9 cellular contexts compared by ENCODE assay signal in the genomic region with DNA sequence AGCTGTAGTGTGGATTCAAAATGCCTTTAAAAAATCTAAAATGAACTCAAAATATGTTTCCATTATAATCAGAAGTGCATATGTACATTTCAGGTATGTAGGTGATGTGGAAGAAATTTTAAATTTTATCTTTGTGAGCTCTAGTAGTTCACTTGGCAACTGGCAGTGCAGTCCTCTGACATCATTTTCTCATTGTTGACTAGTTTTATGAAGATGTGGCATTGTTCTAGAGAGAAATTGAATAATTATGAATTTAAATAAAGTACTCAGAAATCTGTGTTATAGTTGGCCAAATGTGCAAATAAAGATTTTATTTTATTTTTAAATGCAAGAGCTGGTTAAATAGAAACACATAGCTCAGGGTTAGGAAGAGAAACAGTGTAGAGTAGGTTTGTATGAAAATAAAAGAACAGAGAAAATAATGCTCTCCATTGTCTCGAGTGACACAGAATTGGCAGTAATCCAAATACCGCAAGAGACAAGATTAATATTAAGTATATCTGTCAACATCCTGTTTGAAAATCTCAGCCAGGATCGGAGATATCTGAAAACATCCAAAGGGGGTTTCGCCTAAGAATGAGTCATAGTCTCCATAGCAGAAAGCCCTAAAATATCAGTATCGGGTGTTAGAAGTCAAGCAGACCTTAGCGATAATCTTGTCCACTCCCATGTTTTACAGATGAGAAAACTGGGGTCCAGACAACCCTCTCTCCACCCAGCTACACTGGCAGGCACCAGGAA.
DNase-seq lines count a peak whose midpoint lies in the region; ATAC-seq and TF ChIP-seq lines count a peak whose summit lies in the region.
"Had no signal": no experiment of that assay in that cellular context is flagged by ENCODE, and none has a peak within 500 bp of the region (broad histone marks: within the 10 kb centered on the region; RNA-seq: fewer than 3 reads in every experiment).

No MANE protein-coding gene starts in this region.

- H3K36me3 ChIP-seq in BLaER1 treated with 17β-estradiol and CSF1 and Interleukin-3, amounts not matched to agents 10 nM and 100 nM, result no peaks in the 10 kb centered on the region

- peaks cover 8 to 21% (median 11%) of the 10 kb centered on the region in 10 experiments; a peak in 18 of 20 replicates for H3K4me1 ChIP-seq in BLaER1 treated with 17β-estradiol and CSF1 and Interleukin-3, amounts not matched to agents 10 nM and 100 nM

- peak overlapping the region; percentile 3 to 62 (median 47); a peak in 19 of 22 replicates for H3K4me2 ChIP-seq in BLaER1 treated with 17β-estradiol and CSF1 and Interleukin-3, amounts not matched to agents 10 nM and 100 nM

- intact Hi-C loops in left colon (cut with DNase I, micrococcal nuclease), result no loop called here

- DNase-seq in iris pigment epithelial cell (ENCODE audit: low read depth) (peak; percentile 89), cerebellar cortex (ENCODE audit: low spot score) (no peak), NOMO-1 treated with DMSO at 0.1 percent for 48 hours (lab: John Stamatoyannopoulos, UW; ENCODE audit: unreplicated experiment) (no peak), left colon (no peak)
- DNase-seq: NK-92 treated with Interleukin-12 subunit alpha and Interleukin-12 subunit beta, amount 100 ng/mL, for 24 hours had no signal

- TF ChIP-seq CTCF in VCaP (conservative IDR thresholded peaks at IDR 0.05), result no peak

- no peaks in the 10 kb centered on the region for H3K27me3 ChIP-seq in BLaER1 treated with 17β-estradiol and CSF1 and Interleukin-3, amounts not matched to agents 10 nM and 100 nM

- peak; percentile 63 for ATAC-seq in HG02885 (IDR thresholded peaks at IDR 0.05; ENCODE audit: poor library complexity, unreplicated experiment)
- no peak for ATAC-seq in left colon
- ATAC-seq in GM18502 (IDR thresholded peaks at IDR 0.05; ENCODE audit: poor library complexity, unreplicated experiment), result no peak

- no peak overlapping the region for H3K9ac ChIP-seq in BLaER1 treated with 17β-estradiol and CSF1 and Interleukin-3, amounts not matched to agents 10 nM and 100 nM

- H4K20me1 ChIP-seq in BLaER1 treated with 17β-estradiol and CSF1 and Interleukin-3, amounts not matched to agents 10 nM and 100 nM, result no peaks in the 10 kb centered on the region

- H3K27ac ChIP-seq in BLaER1 treated with 17β-estradiol and CSF1 and Interleukin-3, amounts not matched to agents 10 nM and 100 nM, result no peak overlapping the region
- peak overlapping the region; percentile 45 for H3K27ac ChIP-seq in VCaP

- H3K9me3 ChIP-seq in BLaER1 treated with 17β-estradiol and CSF1 and Interleukin-3, amounts not matched to agents 10 nM and 100 nM (replicated peaks in 1 of 11), result no peaks in the 10 kb centered on the region

- no peak overlapping the region for H3K4me3 ChIP-seq in BLaER1 treated with 17β-estradiol and CSF1 and Interleukin-3, amounts not matched to agents 10 nM and 100 nM
